In the genomic region with DNA sequence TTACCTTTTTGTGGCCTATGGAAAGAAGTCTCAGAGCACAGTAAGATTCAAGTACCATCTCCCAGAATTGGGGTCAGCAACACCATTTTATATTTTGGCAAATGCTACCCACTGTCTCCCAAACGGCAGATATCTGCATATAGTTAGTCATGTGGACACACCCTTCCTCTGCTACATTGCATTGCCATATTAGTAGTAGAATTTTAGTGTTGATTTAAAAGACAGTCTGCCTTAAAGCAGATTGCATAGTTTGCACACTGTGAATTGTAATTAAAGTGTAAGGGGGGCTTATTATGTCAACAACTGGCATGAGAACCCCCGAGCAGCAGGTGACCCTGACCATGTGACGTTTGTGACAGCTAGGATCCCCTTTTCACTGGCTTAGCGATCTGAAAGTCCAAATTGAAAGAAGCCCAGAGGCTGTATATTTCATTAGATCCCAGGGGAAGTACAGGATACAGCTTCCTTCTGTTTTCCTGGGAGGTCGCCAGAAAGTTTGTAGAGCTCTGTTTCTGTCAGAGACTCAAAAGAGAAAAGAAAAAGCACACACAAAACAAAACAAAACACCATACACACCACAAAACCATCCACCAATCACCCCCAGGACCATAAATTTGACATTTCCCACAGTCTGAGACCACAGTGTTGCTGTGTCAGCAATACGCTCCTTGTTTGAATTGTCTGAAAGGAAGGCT, we compare ENCODE assay signal across 8 cellular contexts.
DNase-seq lines count a peak whose midpoint lies in the region; ATAC-seq, FAIRE-seq and TF ChIP-seq lines count a peak whose summit lies in the region.

No MANE protein-coding gene starts in this region.

- H3K4me3 ChIP-seq in esophagus squamous epithelium (peak overlapping the region; percentile 11 to 56 (median 32)), pancreas (peak overlapping the region in 1 of 4 donors; percentile 17)

- H3K36me3 ChIP-seq in esophagus squamous epithelium = no peaks in the 10 kb centered on the region
- no peaks in the 10 kb centered on the region for H3K36me3 ChIP-seq in pancreas

- H3K36me3 Mint-ChIP-seq in activated CD4-positive, alpha-beta T cell treated with anti-CD3 and anti-CD28 coated beads, Interleukin-2, amount 10 ng/mL, durations not matched to agents 24 days and 14 days (ENCODE audit: low read depth) = no peaks in the 10 kb centered on the region

- H3K9me3 ChIP-seq in esophagus squamous epithelium (no peaks in the 10 kb centered on the region), pancreas (no peaks in the 10 kb centered on the region)

- TF ChIP-seq POLR2A in esophagus squamous epithelium (IDR thresholded peaks at IDR 0.05) = no peak

- H3K27ac ChIP-seq in RWPE1 (no peak overlapping the region), esophagus squamous epithelium (peak overlapping the region; percentile 57 to 84 (median 83)), pancreas (peak overlapping the region in 2 of 4 donors; percentile 12 to 31)

- POLR2A ChIA-PET in RWPE1 (lab: Yijun Ruan, JAX; ENCODE audit: low non-redundant PET) = no interaction called here

- H3K9me3 Mint-ChIP-seq in activated CD4-positive, alpha-beta T cell treated with anti-CD3 and anti-CD28 coated beads, Interleukin-2, amount 10 ng/mL, durations not matched to agents 24 days and 14 days = no peaks in the 10 kb centered on the region

- peak in 3 of 4 donors; percentile 49 to 65 (median 65) for ATAC-seq in pancreas

- H3K4me3 Mint-ChIP-seq in activated CD4-positive, alpha-beta T cell treated with anti-CD3 and anti-CD28 coated beads, Interleukin-2, amount 10 ng/mL, durations not matched to agents 24 days and 14 days = no peak overlapping the region

- peaks cover 4% of the 10 kb centered on the region for H3K4me1 Mint-ChIP-seq in activated CD4-positive, alpha-beta T cell treated with anti-CD3 and anti-CD28 coated beads, Interleukin-2, amount 10 ng/mL, durations not matched to agents 24 days and 14 days

- intact Hi-C loops in esophagus squamous epithelium (cut with DNase I) (no loop called here), pancreas (cut with DNase I) (loop anchor here in 1 of 3 donors (10.0 kb wide), 2 partner anchors 50 to 80 kb away; no protein-coding TSS in a partner anchor)
- intact Hi-C loops in activated CD4-positive, alpha-beta T cell treated with anti-CD3 and anti-CD28 coated beads, Interleukin-2, amount 10 ng/mL, durations not matched to agents 24 days and 14 days (cut with micrococcal nuclease) = no loop called here

- WGBS in esophagus squamous epithelium, 2 donors = 9 to 10% methylated on average over 6 of the region's 6 CpGs
- whole genome bisulfite sequencing in pancreas, 2 donors = 48 to 53% methylated on average over 6 of the region's 6 CpGs

- CTCF ChIA-PET in RWPE1 (lab: Yijun Ruan, JAX) = interaction anchor here (0.6 kb wide), 2 partner anchors 46 to 94 kb away, joined by 3 to 4 read pairs; no protein-coding TSS in a partner anchor

- H3K27me3 Mint-ChIP-seq in activated CD4-positive, alpha-beta T cell treated with anti-CD3 and anti-CD28 coated beads, Interleukin-2, amount 10 ng/mL, durations not matched to agents 24 days and 14 days = peaks cover 8% of the 10 kb centered on the region

- H3K4me1 ChIP-seq in esophagus squamous epithelium (peaks cover 15 to 53% (median 37%) of the 10 kb centered on the region in 3 donors), pancreas (peaks cover 0 to 22% (median 19%) of the 10 kb centered on the region in 3 donors)

- TF ChIP-seq CTCF in RWPE1 (conservative IDR thresholded peaks at IDR 0.05; ENCODE audit: low read depth) = no peak
- no peak for TF ChIP-seq CTCF in esophagus squamous epithelium (IDR thresholded peaks at IDR 0.05)
- no peak for TF ChIP-seq CTCF in pancreas (IDR thresholded peaks at IDR 0.05)

- H3K27me3 ChIP-seq in esophagus squamous epithelium = no peaks in the 10 kb centered on the region
- no peaks in the 10 kb centered on the region for H3K27me3 ChIP-seq in pancreas

- DNase-seq in COLO829 (ENCODE audit: low spot score) = peak; percentile 70
- DNase-seq in RWPE1 (ENCODE audit: low spot score) = peak; percentile 34
- DNase-seq in esophagus squamous epithelium (lab: John Stamatoyannopoulos, UW) = no peak
- peak in 2 of 6 donors; percentile 14 to 24 for DNase-seq in pancreas
- no peak for DNase-seq in DMS153 (lab: John Stamatoyannopoulos, UW)
- no peak for DNase-seq in NCI-H2196 (lab: John Stamatoyannopoulos, UW; ENCODE audit: unreplicated experiment)
- DNase-seq in activated CD4-positive, alpha-beta T cell treated with anti-CD3 and anti-CD28 coated beads, Interleukin-2, amount 10 ng/mL, durations not matched to agents 24 days and 14 days = no peak
- DNase-seq in GM19239 (ENCODE audit: insufficient read length, low spot score) = no peak

- FAIRE-seq in pancreas (lab: Jason Lieb, UNC) = no peak
- no peak for FAIRE-seq in GM19239 (lab: Jason Lieb, UNC)

- H3K27ac Mint-ChIP-seq in activated CD4-positive, alpha-beta T cell treated with anti-CD3 and anti-CD28 coated beads, Interleukin-2, amount 10 ng/mL, durations not matched to agents 24 days and 14 days = no peak overlapping the region

Comparison
In these comparisons a context has a peak if more than half of its experiments do, and no peak if none do; other contexts are left out.
1. DNase-seq: peak in COLO829 (single experiment) and RWPE1 (single experiment); none in esophagus squamous epithelium (single experiment), DMS153 (single experiment), NCI-H2196 (single experiment), activated CD4-positive, alpha-beta T cell treated with anti-CD3 and anti-CD28 coated beads, Interleukin-2, amount 10 ng/mL, durations not matched to agents 24 days and 14 days (single experiment) and GM19239 (single experiment).